Comparison of ENCODE assay signal across 12 cellular contexts in genomic region chr15:70029297-70029701, GRCh38.
"Had no signal": no experiment of that assay in that cellular context is flagged by ENCODE, and none has a peak within 500 bp of the region (broad histone marks: within the 10 kb centered on the region; RNA-seq: fewer than 3 reads in every experiment).

No MANE protein-coding gene starts in this region.

- DNase-seq: activated CD4-positive, alpha-beta T cell treated with anti-CD3 and anti-CD28 coated beads, Interleukin-2, amount 10 ng/mL, durations not matched to agents 7 days and 5 days; activated CD4-positive, CD25-positive, alpha-beta regulatory T cell; activated CD8-positive, alpha-beta memory T cell treated with anti-CD3 and anti-CD28 coated beads for 24 hours; foreskin keratinocyte; heart left ventricle; islet precursor cell; left lung; stimulated activated CD4-positive, alpha-beta T cell treated with anti-CD3 and anti-CD28 coated beads, Interleukin-1b, Interleukin-23, amount 100 ng/mL, for 48 hours; stimulated activated naive CD4-positive, alpha-beta T cell; substantia nigra; T-helper 2 cell; transverse colon had no signal

- ATAC-seq: foreskin keratinocyte, heart left ventricle, left lung had no signal
